20 cellular contexts compared by ENCODE assay signal in the genomic region with DNA sequence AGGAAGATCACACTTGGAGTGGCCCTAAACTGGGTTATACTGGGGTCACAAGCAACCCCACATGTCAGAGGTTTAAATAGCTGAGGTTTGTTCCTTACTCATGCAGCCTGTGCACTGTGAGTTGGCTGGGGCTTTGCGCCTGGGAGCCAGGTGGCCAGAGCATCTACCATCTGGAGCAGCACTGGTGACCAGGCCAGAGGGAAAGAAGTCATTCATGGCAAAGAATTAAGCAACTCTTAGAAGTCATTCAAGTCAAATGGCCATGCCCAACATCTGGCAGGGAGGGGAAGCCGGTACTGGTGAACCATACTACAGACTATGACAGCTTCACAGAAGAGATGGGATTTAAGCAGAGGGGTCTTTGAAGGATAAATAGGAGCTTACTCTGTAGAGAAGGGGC.
"Had no signal": no experiment of that assay in that cellular context is flagged by ENCODE, and none has a peak within 500 bp of the region (broad histone marks: within the 10 kb centered on the region; RNA-seq: fewer than 3 reads in every experiment).

No MANE protein-coding gene starts in this region.

- H3K4me3 Mint-ChIP-seq: activated CD4-positive, alpha-beta T cell treated with anti-CD3 and anti-CD28 coated beads, Interleukin-2, amount 10 ng/mL, durations not matched to agents 24 days and 14 days; activated naive CD8-positive, alpha-beta T cell; natural killer cell; stimulated activated naive CD8-positive, alpha-beta T cell treated with anti-CD3 and anti-CD28 coated beads, Interleukin-15, Interleukin-2, amounts not matched to agents 100 ng/mL and 50 ng/mL, for 24 hours; T-helper 17 cell had no signal

- DNase-seq: activated CD4-positive, alpha-beta T cell treated with anti-CD3 and anti-CD28 coated beads, Interleukin-2, amount 10 ng/mL, durations not matched to agents 24 days and 14 days; activated T-cell treated with anti-CD3 and anti-CD28 coated beads for 4 hours; amniotic stem cell; caudate nucleus; colonic mucosa; effector CD4-positive, alpha-beta T cell; esophagus squamous epithelium; foreskin fibroblast; hippocampal formation; left ventricle myocardium superior; mesenchymal stem cell; natural killer cell; retina; stimulated activated CD4-positive, alpha-beta T cell treated with anti-CD3 and anti-CD28 coated beads, Interleukin-15, amount 100 ng/mL, for 24 hours; stimulated activated CD4-positive, alpha-beta T cell treated with anti-CD3 and anti-CD28 coated beads, Interleukin-4, amount 100 ng/mL, for 1 hour; T-helper 17 cell had no signal

- H3K27ac Mint-ChIP-seq: activated CD4-positive, alpha-beta T cell treated with anti-CD3 and anti-CD28 coated beads, Interleukin-2, amount 10 ng/mL, durations not matched to agents 24 days and 14 days; activated naive CD8-positive, alpha-beta T cell; natural killer cell; stimulated activated naive CD8-positive, alpha-beta T cell treated with anti-CD3 and anti-CD28 coated beads, Interleukin-15, Interleukin-2, amounts not matched to agents 100 ng/mL and 50 ng/mL, for 24 hours; T-helper 17 cell had no signal

- H3K4me3 ChIP-seq: colonic mucosa, esophagus squamous epithelium, upper lobe of left lung had no signal

- H3K27me3 Mint-ChIP-seq: activated CD4-positive, alpha-beta T cell treated with anti-CD3 and anti-CD28 coated beads, Interleukin-2, amount 10 ng/mL, durations not matched to agents 24 days and 14 days; activated naive CD8-positive, alpha-beta T cell; stimulated activated naive CD8-positive, alpha-beta T cell treated with anti-CD3 and anti-CD28 coated beads, Interleukin-15, Interleukin-2, amounts not matched to agents 100 ng/mL and 50 ng/mL, for 24 hours; T-helper 17 cell had no signal

- H3K27ac ChIP-seq: colonic mucosa, esophagus squamous epithelium, neutrophil, upper lobe of left lung had no signal

- ATAC-seq: left ventricle myocardium superior, natural killer cell, T-helper 17 cell had no signal

- H3K27me3 ChIP-seq: colonic mucosa, esophagus squamous epithelium, neutrophil, upper lobe of left lung had no signal

- H3K36me3 ChIP-seq: colonic mucosa, esophagus squamous epithelium, neutrophil, upper lobe of left lung had no signal

- H3K9me3 ChIP-seq: colonic mucosa, neutrophil had no signal
